ENCODE assay signal across 3 cellular contexts in genomic region chrX:153672531-153673397, GRCh38.
TF ChIP-seq lines count a peak whose summit lies in the region.

No MANE protein-coding gene starts in this region.

TF ChIP-seq in GM12891, 5 proteins besides CTCF, POLR2A, EP300 and RAD21:
- no peak for TF ChIP-seq POU2F2 (IDR thresholded peaks at IDR 0.05; ENCODE audit: low read depth, low read length)
- no peak for TF ChIP-seq TAF1 (IDR thresholded peaks at IDR 0.05; ENCODE audit: low read depth, low read length)
- TF ChIP-seq PAX5 (IDR thresholded peaks at IDR 0.05; ENCODE audit: insufficient read depth, low read length, severe bottlenecking), result no peak
- no peak for TF ChIP-seq SPI1 (IDR thresholded peaks at IDR 0.05; ENCODE audit: low read depth, low read length)
- TF ChIP-seq POLR2AphosphoS5 (IDR thresholded peaks at IDR 0.05; ENCODE audit: low read depth, low read length), result no peak
TF ChIP-seq in GM12891: peak in this region for 0.

TF ChIP-seq in Ishikawa, 13 proteins besides CTCF, POLR2A, EP300 and RAD21:
- TF ChIP-seq, protein P1, sequence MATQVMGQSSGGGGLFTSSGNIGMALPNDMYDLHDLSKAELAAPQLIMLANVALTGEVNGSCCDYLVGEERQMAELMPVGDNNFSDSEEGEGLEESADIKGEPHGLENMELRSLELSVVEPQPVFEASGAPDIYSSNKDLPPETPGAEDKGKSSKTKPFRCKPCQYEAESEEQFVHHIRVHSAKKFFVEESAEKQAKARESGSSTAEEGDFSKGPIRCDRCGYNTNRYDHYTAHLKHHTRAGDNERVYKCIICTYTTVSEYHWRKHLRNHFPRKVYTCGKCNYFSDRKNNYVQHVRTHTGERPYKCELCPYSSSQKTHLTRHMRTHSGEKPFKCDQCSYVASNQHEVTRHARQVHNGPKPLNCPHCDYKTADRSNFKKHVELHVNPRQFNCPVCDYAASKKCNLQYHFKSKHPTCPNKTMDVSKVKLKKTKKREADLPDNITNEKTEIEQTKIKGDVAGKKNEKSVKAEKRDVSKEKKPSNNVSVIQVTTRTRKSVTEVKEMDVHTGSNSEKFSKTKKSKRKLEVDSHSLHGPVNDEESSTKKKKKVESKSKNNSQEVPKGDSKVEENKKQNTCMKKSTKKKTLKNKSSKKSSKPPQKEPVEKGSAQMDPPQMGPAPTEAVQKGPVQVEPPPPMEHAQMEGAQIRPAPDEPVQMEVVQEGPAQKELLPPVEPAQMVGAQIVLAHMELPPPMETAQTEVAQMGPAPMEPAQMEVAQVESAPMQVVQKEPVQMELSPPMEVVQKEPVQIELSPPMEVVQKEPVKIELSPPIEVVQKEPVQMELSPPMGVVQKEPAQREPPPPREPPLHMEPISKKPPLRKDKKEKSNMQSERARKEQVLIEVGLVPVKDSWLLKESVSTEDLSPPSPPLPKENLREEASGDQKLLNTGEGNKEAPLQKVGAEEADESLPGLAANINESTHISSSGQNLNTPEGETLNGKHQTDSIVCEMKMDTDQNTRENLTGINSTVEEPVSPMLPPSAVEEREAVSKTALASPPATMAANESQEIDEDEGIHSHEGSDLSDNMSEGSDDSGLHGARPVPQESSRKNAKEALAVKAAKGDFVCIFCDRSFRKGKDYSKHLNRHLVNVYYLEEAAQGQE (IDR thresholded peaks at IDR 0.05; ENCODE audit: low read depth), result no peak
- TF ChIP-seq FOXM1 (IDR thresholded peaks at IDR 0.05; ENCODE audit: borderline replicate concordance, low read depth), result no peak
- TF ChIP-seq YY1 (IDR thresholded peaks at IDR 0.05; ENCODE audit: low read depth), result no peak
- no peak for TF ChIP-seq TEAD4 (IDR thresholded peaks at IDR 0.05)
- no peak for TF ChIP-seq TAF1 (IDR thresholded peaks at IDR 0.05; ENCODE audit: low read depth)
- no peak for TF ChIP-seq NFIC (IDR thresholded peaks at IDR 0.05)
- no peak for TF ChIP-seq CREB1 (IDR thresholded peaks at IDR 0.05; ENCODE audit: low read depth)
- 0 out of 2 replicates have a peak, but pooled peaks have one; percentile 47 for TF ChIP-seq EGR1 (IDR thresholded peaks at IDR 0.05)
- no peak for TF ChIP-seq MAX (IDR thresholded peaks at IDR 0.05)

TF ChIP-seq in endothelial cell of umbilical vein, 7 proteins besides CTCF, POLR2A, EP300 and RAD21:
- TF ChIP-seq EZH2 (IDR thresholded peaks at IDR 0.05; ENCODE audit: borderline replicate concordance, low read depth, low read length, severe bottlenecking), result peak; percentile 44
- TF ChIP-seq JUN (IDR thresholded peaks at IDR 0.05; ENCODE audit: borderline replicate concordance, insufficient read depth, insufficient read length, low read depth), result no peak
